Comparison of ENCODE assay signal across 8 cellular contexts in genomic region chr1:181104042-181104789, GRCh38. TPM values are rescaled to one million over a fixed set of nuclear protein-coding genes. Genes with fewer than 3 reads are reported as not detected.
A peak's percentile ranks its signal among the peaks of the same experiment; 100 is the strongest.
DNase-seq lines count a peak whose midpoint lies in the region; ATAC-seq, FAIRE-seq and TF ChIP-seq lines count a peak whose summit lies in the region.

No MANE protein-coding gene starts in this region.

- H3K36me3 Mint-ChIP-seq in CD4-positive, alpha-beta T cell (ENCODE audit: low read depth) = no peaks in the 10 kb centered on the region
- no peaks in the 10 kb centered on the region for H3K36me3 Mint-ChIP-seq in activated CD8-positive, alpha-beta T cell treated with anti-CD3 and anti-CD28 coated beads, Interleukin-2, amount 10 ng/mL, durations not matched to agents 7 days and 5 days (ENCODE audit: low read depth)

- no peaks in the 10 kb centered on the region for H3K27me3 ChIP-seq in CD4-positive, alpha-beta T cell (ENCODE audit: control insufficient read depth, insufficient read depth, low read length)
- H3K27me3 ChIP-seq in right atrium auricular region (no peaks in the 10 kb centered on the region), small intestine (ENCODE audit: control insufficient read depth in 2 of 2, insufficient read depth in 2 of 2, low read length in 2 of 2) (no peaks in the 10 kb centered on the region)

- peak overlapping the region; percentile 88 for H3K4me3 Mint-ChIP-seq in CD4-positive, alpha-beta T cell
- peak overlapping the region; percentile 80 for H3K4me3 Mint-ChIP-seq in activated CD8-positive, alpha-beta T cell treated with anti-CD3 and anti-CD28 coated beads, Interleukin-2, amount 10 ng/mL, durations not matched to agents 7 days and 5 days

- no peaks in the 10 kb centered on the region for H3K9me3 Mint-ChIP-seq in CD4-positive, alpha-beta T cell
- no peaks in the 10 kb centered on the region for H3K9me3 Mint-ChIP-seq in activated CD8-positive, alpha-beta T cell treated with anti-CD3 and anti-CD28 coated beads, Interleukin-2, amount 10 ng/mL, durations not matched to agents 7 days and 5 days (ENCODE audit: insufficient read depth)

- H3K4me3 ChIP-seq in right atrium auricular region = peak overlapping the region; percentile 68 to 72
- H3K4me3 ChIP-seq in small intestine (ENCODE audit: low read depth in 1 of 2, low read length in 2 of 2) = peak overlapping the region; percentile 50 to 67

- no peaks in the 10 kb centered on the region for H3K36me3 ChIP-seq in right atrium auricular region
- no peaks in the 10 kb centered on the region for H3K36me3 ChIP-seq in small intestine (ENCODE audit: control insufficient read depth in 2 of 2, insufficient read depth in 2 of 2, low read length in 2 of 2)

- ATAC-seq in CD4-positive, alpha-beta T cell (ENCODE audit: poor library complexity) = peak; percentile 36
- ATAC-seq in HG02588 (IDR thresholded peaks at IDR 0.05; ENCODE audit: unreplicated experiment) (peak; percentile 17), GM21367 (IDR thresholded peaks at IDR 0.05; ENCODE audit: unreplicated experiment) (no peak)
- ATAC-seq in activated CD8-positive, alpha-beta T cell treated with anti-CD3 and anti-CD28 coated beads, Interleukin-2, amount 10 ng/mL, durations not matched to agents 7 days and 5 days = no peak

- H3K4me1 Mint-ChIP-seq in CD4-positive, alpha-beta T cell (ENCODE audit: low read depth) = peaks cover 72% of the 10 kb centered on the region
- H3K4me1 Mint-ChIP-seq in activated CD8-positive, alpha-beta T cell treated with anti-CD3 and anti-CD28 coated beads, Interleukin-2, amount 10 ng/mL, durations not matched to agents 7 days and 5 days (ENCODE audit: low read depth) = peaks cover 78% of the 10 kb centered on the region

- H3K9me3 ChIP-seq in CD4-positive, alpha-beta T cell (ENCODE audit: control insufficient read depth, low read length) = no peaks in the 10 kb centered on the region
- H3K9me3 ChIP-seq in right atrium auricular region = no peaks in the 10 kb centered on the region
- no peaks in the 10 kb centered on the region for H3K9me3 ChIP-seq in small intestine (ENCODE audit: control insufficient read depth, low read depth)

- H3K4me1 ChIP-seq in right atrium auricular region = peaks cover 0 to 62% of the 10 kb centered on the region in 2 donors
- H3K4me1 ChIP-seq in small intestine (ENCODE audit: control insufficient read depth in 2 of 2, insufficient read depth in 1 of 2, low read depth in 1 of 2, low read length in 1 of 2) = peaks cover 0 to 24% of the 10 kb centered on the region in 2 donors

- intact Hi-C loops in CD4-positive, alpha-beta T cell (cut with DNase I, micrococcal nuclease) = loop anchor here (1.0 to 10.0 kb wide), 3 partner anchors 14 to 949 kb away; partner anchors contain the start of gene QSOX1 (in 1 of the 2)

- peak overlapping the region; percentile 72 for H3K27ac Mint-ChIP-seq in CD4-positive, alpha-beta T cell
- H3K27ac Mint-ChIP-seq in activated CD8-positive, alpha-beta T cell treated with anti-CD3 and anti-CD28 coated beads, Interleukin-2, amount 10 ng/mL, durations not matched to agents 7 days and 5 days = peak overlapping the region; percentile 78

- CTCF ChIA-PET in CD4-positive, alpha-beta T cell (lab: Charles Lee) = interaction anchor here (0.9 to 5.4 kb wide), 5 partner anchors 13 to 1290 kb away, joined by 3 to 31 read pairs (median 19); no protein-coding TSS in a partner anchor
- CTCF ChIA-PET in activated CD8-positive, alpha-beta T cell treated with anti-CD3 and anti-CD28 coated beads, Interleukin-2, amount 10 ng/mL, durations not matched to agents 7 days and 5 days (lab: Charles Lee) = interaction anchor here (1.0 to 7.8 kb wide), 9 partner anchors 9 to 223 kb away, joined by 3 to 114 read pairs (median 6); no protein-coding TSS in a partner anchor

- POLR2A ChIA-PET in CD4-positive, alpha-beta T cell (lab: Charles Lee) = interaction anchor here (0.6 to 11.2 kb wide), 14 partner anchors 9 to 602 kb away, joined by 3 to 231 read pairs (median 6); partner anchors contain the start of genes ACBD6 and IER5
- POLR2A ChIA-PET in activated CD8-positive, alpha-beta T cell treated with anti-CD3 and anti-CD28 coated beads, Interleukin-2, amount 10 ng/mL, durations not matched to agents 7 days and 5 days (lab: Charles Lee) = interaction anchor here (0.8 to 13.2 kb wide), 12 partner anchors 9 to 82 kb away, joined by 3 to 200 read pairs (median 4); partner anchors contain the start of genes IER5, MR1 and STX6

- no peak for FAIRE-seq in small intestine (lab: Jason Lieb, UNC)

- no peaks in the 10 kb centered on the region for H3K27me3 Mint-ChIP-seq in CD4-positive, alpha-beta T cell
- peaks cover 29% of the 10 kb centered on the region for H3K27me3 Mint-ChIP-seq in activated CD8-positive, alpha-beta T cell treated with anti-CD3 and anti-CD28 coated beads, Interleukin-2, amount 10 ng/mL, durations not matched to agents 7 days and 5 days (ENCODE audit: low read depth)

- 25 to 33% (median 27%) methylated on average over 17 of the region's 17 CpGs for WGBS in small intestine, 3 donors

- peak in 1 of 10 experiments; percentile 40 for DNase-seq in CD4-positive, alpha-beta T cell
- DNase-seq in activated CD8-positive, alpha-beta T cell treated with anti-CD3 and anti-CD28 coated beads, Interleukin-2, amount 10 ng/mL, durations not matched to agents 7 days and 5 days = peak; percentile 52
- no peak for DNase-seq in right atrium auricular region (ENCODE audit: low spot score)
- no peak for DNase-seq in small intestine
- no peak for DNase-seq in cerebellar cortex (ENCODE audit: low spot score)
- DNase-seq in activated CD8-positive, alpha-beta memory T cell treated with anti-CD3 and anti-CD28 coated beads, Interleukin-2, amount 50 U/mL, for 48 hours = no peak

- H3K27ac ChIP-seq in CD4-positive, alpha-beta T cell (ENCODE audit: low read depth, low read length) = peak overlapping the region; percentile 72
- peak overlapping the region; percentile 81 to 92 for H3K27ac ChIP-seq in right atrium auricular region
- peak overlapping the region in 1 of 2 donors; percentile 93 for H3K27ac ChIP-seq in small intestine (ENCODE audit: low read depth in 1 of 2, low read length in 1 of 2)

- no peak for TF ChIP-seq CTCF in CD4-positive, alpha-beta T cell (IDR thresholded peaks at IDR 0.05)
- TF ChIP-seq CTCF in right atrium auricular region (IDR thresholded peaks at IDR 0.05) = no peak

RNA-seq across cellular contexts. Expression of gene IER5, which starts 15.7 kb away (rescaled TPM):
- total RNA-seq in CD4-positive, alpha-beta T cell = 10 to 100 TPM; 53.8 to 54.1 TPM
- 10 to 100 TPM; 37.2 to 38.0 TPM for total RNA-seq in activated CD8-positive, alpha-beta T cell treated with anti-CD3 and anti-CD28 coated beads, Interleukin-2, amount 10 ng/mL, durations not matched to agents 7 days and 5 days
- 10 to 100 TPM; 25.6 to 55.1 TPM for total RNA-seq in right atrium auricular region
- polyA plus RNA-seq in small intestine = 1 to 10 TPM; 4.5 to 7.4 (median 5.1) TPM

Comparison
In these comparisons a context has a peak if more than half of its experiments do, and no peak if none do; other contexts are left out.
1. ATAC-seq: peak in CD4-positive, alpha-beta T cell (single experiment) and HG02588 (single experiment); none in activated CD8-positive, alpha-beta T cell treated with anti-CD3 and anti-CD28 coated beads, Interleukin-2, amount 10 ng/mL, durations not matched to agents 7 days and 5 days (single experiment) and GM21367 (single experiment).